Comparison of ENCODE assay signal across 11 cellular contexts in genomic region chr2:105100064-105100840, GRCh38.
DNase-seq lines count a peak whose midpoint lies in the region; ATAC-seq and TF ChIP-seq lines count a peak whose summit lies in the region.
"Had no signal": no experiment of that assay in that cellular context is flagged by ENCODE, and none has a peak within 500 bp of the region (broad histone marks: within the 10 kb centered on the region; RNA-seq: fewer than 3 reads in every experiment).

No MANE protein-coding gene starts in this region.

- CTCF ChIA-PET in T-cell (lab: Charles Lee) = no interaction called here

- H3K4me1 Mint-ChIP-seq in stimulated activated effector memory CD8-positive, alpha-beta T cell treated with anti-CD3 and anti-CD28 coated beads, Interleukin-12 subunit alpha, Interleukin-12 subunit beta, amount 100 ng/mL, for 72 hours = peaks cover 6% of the 10 kb centered on the region
- H3K4me1 Mint-ChIP-seq in T-cell = no peaks in the 10 kb centered on the region

- peaks cover 46% of the 10 kb centered on the region for H3K36me3 Mint-ChIP-seq in stimulated activated effector memory CD8-positive, alpha-beta T cell treated with anti-CD3 and anti-CD28 coated beads, Interleukin-12 subunit alpha, Interleukin-12 subunit beta, amount 100 ng/mL, for 72 hours
- H3K36me3 Mint-ChIP-seq in T-cell = peaks cover 58% of the 10 kb centered on the region

- POLR2A ChIA-PET in T-cell (lab: Charles Lee) = no interaction called here

- DNase-seq in NCI-H2107 (lab: John Stamatoyannopoulos, UW) (peak; percentile 46), omental fat pad (ENCODE audit: low spot score) (no peak), T-cell (no peak), RKO (ENCODE audit: low spot score) (no peak)
- no peak for DNase-seq in stimulated activated effector memory CD8-positive, alpha-beta T cell treated with anti-CD3 and anti-CD28 coated beads, Interleukin-12 subunit alpha, Interleukin-12 subunit beta, amount 100 ng/mL, for 72 hours (ENCODE audit: low spot score in 2 of 2)
- DNase-seq: activated CD4-positive, alpha-beta T cell treated with anti-CD3 and anti-CD28 coated beads, Interleukin-2, amount 50 U/mL, for 4 hours; DND-41; MG63 had no signal

- no peaks in the 10 kb centered on the region for H3K27me3 Mint-ChIP-seq in T-cell
- H3K27me3 Mint-ChIP-seq: stimulated activated naive CD8-positive, alpha-beta T cell treated with anti-CD3 and anti-CD28 coated beads, Interleukin-15, Interleukin-2, amounts not matched to agents 100 ng/mL and 50 ng/mL, for 24 hours had no signal

- no peaks in the 10 kb centered on the region for H3K9me3 Mint-ChIP-seq in stimulated activated effector memory CD8-positive, alpha-beta T cell treated with anti-CD3 and anti-CD28 coated beads, Interleukin-12 subunit alpha, Interleukin-12 subunit beta, amount 100 ng/mL, for 72 hours
- H3K9me3 Mint-ChIP-seq in T-cell = no peaks in the 10 kb centered on the region
- H3K9me3 Mint-ChIP-seq: stimulated activated naive CD8-positive, alpha-beta T cell treated with anti-CD3 and anti-CD28 coated beads, Interleukin-15, Interleukin-2, amounts not matched to agents 100 ng/mL and 50 ng/mL, for 24 hours had no signal

- no peak overlapping the region for H3K4me3 Mint-ChIP-seq in stimulated activated effector memory CD8-positive, alpha-beta T cell treated with anti-CD3 and anti-CD28 coated beads, Interleukin-12 subunit alpha, Interleukin-12 subunit beta, amount 100 ng/mL, for 72 hours
- no peak overlapping the region for H3K4me3 Mint-ChIP-seq in T-cell
- H3K4me3 Mint-ChIP-seq: stimulated activated naive CD8-positive, alpha-beta T cell treated with anti-CD3 and anti-CD28 coated beads, Interleukin-15, Interleukin-2, amounts not matched to agents 100 ng/mL and 50 ng/mL, for 24 hours had no signal

- ATAC-seq in GM19351 (IDR thresholded peaks at IDR 0.05; ENCODE audit: unreplicated experiment) (peak; percentile 95), HG02870 (IDR thresholded peaks at IDR 0.05; ENCODE audit: unreplicated experiment) (peak; percentile 95), omental fat pad (ENCODE audit: low FRiP score) (no peak), T-cell (replicated peaks in 1 of 4) (no peak)
- ATAC-seq in stimulated activated effector memory CD8-positive, alpha-beta T cell treated with anti-CD3 and anti-CD28 coated beads, Interleukin-12 subunit alpha, Interleukin-12 subunit beta, amount 100 ng/mL, for 72 hours = peak; percentile 60

- H3K27ac Mint-ChIP-seq in stimulated activated effector memory CD8-positive, alpha-beta T cell treated with anti-CD3 and anti-CD28 coated beads, Interleukin-12 subunit alpha, Interleukin-12 subunit beta, amount 100 ng/mL, for 72 hours = no peak overlapping the region
- H3K27ac Mint-ChIP-seq in T-cell = no peak overlapping the region
- H3K27ac Mint-ChIP-seq: stimulated activated naive CD8-positive, alpha-beta T cell treated with anti-CD3 and anti-CD28 coated beads, Interleukin-15, Interleukin-2, amounts not matched to agents 100 ng/mL and 50 ng/mL, for 24 hours had no signal

- no peak for TF ChIP-seq CTCF in omental fat pad (IDR thresholded peaks at IDR 0.05)

Comparison
In these comparisons a context has a peak if more than half of its experiments do, and no peak if none do; other contexts are left out.
1. ATAC-seq: peak in GM19351 (single experiment), HG02870 (single experiment) and stimulated activated effector memory CD8-positive, alpha-beta T cell treated with anti-CD3 and anti-CD28 coated beads, Interleukin-12 subunit alpha, Interleukin-12 subunit beta, amount 100 ng/mL, for 72 hours (single experiment); none in omental fat pad (single experiment) and T-cell (0 of 4).